30 cellular contexts compared by ENCODE assay signal in genomic region chr20:38791291-38791690, GRCh38. TPM values are rescaled to one million over a fixed set of nuclear protein-coding genes. Genes with fewer than 3 reads are reported as not detected.
"Had no signal": no experiment of that assay in that cellular context is flagged by ENCODE, and none has a peak within 500 bp of the region (broad histone marks: within the 10 kb centered on the region; RNA-seq: fewer than 3 reads in every experiment).

No MANE protein-coding gene starts in this region.

- H3K27me3 Mint-ChIP-seq: naive thymus-derived CD8-positive, alpha-beta T cell had no signal

- ATAC-seq: left colon; left lung; lower lobe of right lung; pancreas; right cardiac atrium; stimulated activated effector memory CD8-positive, alpha-beta T cell treated with anti-CD3 and anti-CD28 coated beads, Interleukin-12 subunit alpha, Interleukin-12 subunit beta, amount 100 ng/mL, for 72 hours had no signal

- H3K9me3 Mint-ChIP-seq: immature natural killer cell; naive thymus-derived CD8-positive, alpha-beta T cell; nephron; neural crest cell; stimulated activated effector memory CD8-positive, alpha-beta T cell treated with anti-CD3 and anti-CD28 coated beads, Interleukin-12 subunit alpha, Interleukin-12 subunit beta, amount 100 ng/mL, for 72 hours had no signal

- H3K27me3 ChIP-seq: pancreas, spleen, testis, thyroid gland, transverse colon, upper lobe of left lung, vagina had no signal

- H3K4me1 Mint-ChIP-seq: nephron; neural crest cell; stimulated activated effector memory CD8-positive, alpha-beta T cell treated with anti-CD3 and anti-CD28 coated beads, Interleukin-12 subunit alpha, Interleukin-12 subunit beta, amount 100 ng/mL, for 72 hours had no signal

- H3K36me3 ChIP-seq: left lung, lower lobe of right lung, pancreas, prostate gland, sigmoid colon, spleen, stomach, thyroid gland, transverse colon, upper lobe of left lung, vagina had no signal

- H3K27ac ChIP-seq: left lung, lower lobe of right lung, pancreas, prostate gland, sigmoid colon, spleen, stomach, testis, thyroid gland, transverse colon, upper lobe of left lung, vagina had no signal

- H3K9me3 ChIP-seq: left lung, lower lobe of right lung, pancreas, prostate gland, sigmoid colon, spleen, testis, thyroid gland, transverse colon, vagina had no signal

- H3K4me3 Mint-ChIP-seq: immature natural killer cell; naive thymus-derived CD8-positive, alpha-beta T cell; nephron; neural crest cell; stimulated activated effector memory CD8-positive, alpha-beta T cell treated with anti-CD3 and anti-CD28 coated beads, Interleukin-12 subunit alpha, Interleukin-12 subunit beta, amount 100 ng/mL, for 72 hours had no signal

- H3K4me3 ChIP-seq: left lung, lower lobe of right lung, pancreas, prostate gland, sigmoid colon, spleen, stomach, testis, thyroid gland, transverse colon, upper lobe of left lung, vagina had no signal

- DNase-seq: hypothalamus; immature natural killer cell; kidney; left colon; left lung; lower lobe of right lung; mammary epithelial cell; mesenchymal stem cell; naive thymus-derived CD8-positive, alpha-beta T cell; nucleus accumbens; pancreas; posterior cingulate gyrus; retina; right cardiac atrium; sigmoid colon; small intestine; spleen; stimulated activated CD4-positive, alpha-beta T cell treated with anti-CD3 and anti-CD28 coated beads, Interleukin-4, amount 100 ng/mL, for 24 hours; stimulated activated naive CD4-positive, alpha-beta T cell; stomach; testis; thyroid gland; transverse colon; upper lobe of left lung had no signal

- H3K27ac Mint-ChIP-seq: nephron; stimulated activated effector memory CD8-positive, alpha-beta T cell treated with anti-CD3 and anti-CD28 coated beads, Interleukin-12 subunit alpha, Interleukin-12 subunit beta, amount 100 ng/mL, for 72 hours had no signal

- H3K36me3 Mint-ChIP-seq: immature natural killer cell; stimulated activated effector memory CD8-positive, alpha-beta T cell treated with anti-CD3 and anti-CD28 coated beads, Interleukin-12 subunit alpha, Interleukin-12 subunit beta, amount 100 ng/mL, for 72 hours had no signal

- H3K4me1 ChIP-seq: left lung, lower lobe of right lung, pancreas, prostate gland, sigmoid colon, stomach, testis, thyroid gland, transverse colon, vagina had no signal

RNA-seq across cellular contexts. Expression of gene PPP1R16B, which starts 14.2 kb away (rescaled TPM):
- total RNA-seq: osteoblast had no signal
- polyA plus RNA-seq: mammary epithelial cell had no signal
